In genomic region chr17:50198026-50198669, GRCh38 we compare ENCODE assay signal across 9 cellular contexts. TPM values are rescaled to one million over a fixed set of nuclear protein-coding genes. Genes with fewer than 3 reads are reported as not detected.
DNase-seq lines count a peak whose midpoint lies in the region; ATAC-seq and TF ChIP-seq lines count a peak whose summit lies in the region.
"Had no signal": no experiment of that assay in that cellular context is flagged by ENCODE, and none has a peak within 500 bp of the region (broad histone marks: within the 10 kb centered on the region; RNA-seq: fewer than 3 reads in every experiment).

No MANE protein-coding gene starts in this region.

- H3K36me3 Mint-ChIP-seq in Calu3 (ENCODE audit: insufficient read depth, unreplicated experiment) = peaks cover 26% of the 10 kb centered on the region
- H3K36me3 Mint-ChIP-seq in IgD-negative memory B cell = no peaks in the 10 kb centered on the region

- peak; percentile 93 for TF ChIP-seq CTCF in Calu3 (IDR thresholded peaks at IDR 0.05; ENCODE audit: unreplicated experiment)

- BruUV-seq in Calu3 (replicated peaks; lab: Mats Ljungman, UMichigan) = no TSS peak

- peak overlapping the region; percentile 68 for H3K4me3 Mint-ChIP-seq in Calu3 (ENCODE audit: low read depth, unreplicated experiment)
- peak overlapping the region in 3 of 4 donors; percentile 17 to 72 (median 28) for H3K4me3 Mint-ChIP-seq in IgD-negative memory B cell

- DNase-seq in Calu3 = peak; percentile 88
- peak; percentile 67 for DNase-seq in SW480 (ENCODE audit: low spot score)
- peak in 39 of 58 donors; percentile 6 to 62 (median 24) for DNase-seq in anterior cingulate cortex (lab: John Stamatoyannopoulos, UW)
- DNase-seq in inferior parietal cortex (ENCODE audit: extremely low spot score) = peak; percentile 70
- peak; percentile 42 to 45 for DNase-seq in stimulated activated CD4-positive, alpha-beta T cell treated with anti-CD3 and anti-CD28 coated beads, Interleukin-1b, Interleukin-23, amount 100 ng/mL, for 4 hours (ENCODE audit: low read depth in 2 of 2)
- DNase-seq in OCI-M2 (lab: John Stamatoyannopoulos, UW; ENCODE audit: unreplicated experiment) = no peak

- H3K4me1 Mint-ChIP-seq in Calu3 (ENCODE audit: low read depth, unreplicated experiment) (peaks cover 21% of the 10 kb centered on the region), IgD-negative memory B cell (peaks cover 8 to 21% (median 9%) of the 10 kb centered on the region in 3 donors)

- CTCF ChIA-PET in Calu3 (lab: Charles Lee) = interaction anchor here (0.7 to 3.5 kb wide), 5 partner anchors 20 to 97 kb away, joined by 3 to 46 read pairs (median 4); no protein-coding TSS in a partner anchor

- no peak for ATAC-seq in HG02610 (IDR thresholded peaks at IDR 0.05; ENCODE audit: unreplicated experiment)

- H3K27ac Mint-ChIP-seq in Calu3 (ENCODE audit: unreplicated experiment) (peak overlapping the region; percentile 10), IgD-negative memory B cell (peak overlapping the region in 2 of 3 donors; percentile 68 to 90)

- no peaks in the 10 kb centered on the region for H3K9me3 Mint-ChIP-seq in Calu3 (ENCODE audit: low read depth, unreplicated experiment)
- H3K9me3 Mint-ChIP-seq in IgD-negative memory B cell = no peaks in the 10 kb centered on the region

- peaks cover 88% of the 10 kb centered on the region for H3K27me3 Mint-ChIP-seq in Calu3 (ENCODE audit: unreplicated experiment)
- H3K27me3 Mint-ChIP-seq in IgD-negative memory B cell = peaks cover 27% of the 10 kb centered on the region

- intact Hi-C loops in Calu3 (cut with micrococcal nuclease; ENCODE audit: unreplicated experiment) = loop anchor here (1.0 kb wide), 1 partner anchor 29 kb away; no protein-coding TSS in a partner anchor

RNA-seq across cellular contexts. Expression of gene COL1A1, which starts 3.3 kb away (rescaled TPM):
- 5.5 and 9.4 TPM in 2 replicates for total RNA-seq in Calu3 (2022)
- 0.74 TPM for polyA plus RNA-seq in IgD-negative memory B cell

RNA-seq across cellular contexts. Expression of gene SGCA, which starts 32.3 kb away (rescaled TPM):
- not detected in 2 replicates for total RNA-seq in Calu3 (2022)
- polyA plus RNA-seq in IgD-negative memory B cell = 2.9 TPM
- total RNA-seq: T-helper 2 cell treated with Interferon-gamma antibody and Interleukin-4, amounts not matched to agents 100 ng/mL and 5 ng/mL, for 36 hours had no signal

RNA-seq across cellular contexts. Expression of gene PPP1R9B, which starts 47.7 kb away (rescaled TPM):
- 74.3 and 89.7 TPM in 2 replicates for total RNA-seq in Calu3 (2022)
- polyA plus RNA-seq in IgD-negative memory B cell = 4.2 TPM
